ENCODE assay signal across 10 cellular contexts in genomic region chr21:41162111-41162510, GRCh38.
"Had no signal": no experiment of that assay in that cellular context is flagged by ENCODE, and none has a peak within 500 bp of the region (broad histone marks: within the 10 kb centered on the region; RNA-seq: fewer than 3 reads in every experiment).

No MANE protein-coding gene starts in this region.

- DNase-seq: GM23248, GOT3, H7, H9, HCEC 1CT, HFFc6 had no signal

- H3K27ac Mint-ChIP-seq: GM23338, H9, HFFc6 had no signal

- H3K4me3 ChIP-seq: GM23248, GM23338, HAP-1 had no signal

- H3K4me3 Mint-ChIP-seq: GM23338, H9, HFFc6 had no signal

- H3K36me3 ChIP-seq: HAP-1 had no signal

- FAIRE-seq: H1, H54 had no signal
